Comparison of ENCODE assay signal across 8 cellular contexts in the genomic region with DNA sequence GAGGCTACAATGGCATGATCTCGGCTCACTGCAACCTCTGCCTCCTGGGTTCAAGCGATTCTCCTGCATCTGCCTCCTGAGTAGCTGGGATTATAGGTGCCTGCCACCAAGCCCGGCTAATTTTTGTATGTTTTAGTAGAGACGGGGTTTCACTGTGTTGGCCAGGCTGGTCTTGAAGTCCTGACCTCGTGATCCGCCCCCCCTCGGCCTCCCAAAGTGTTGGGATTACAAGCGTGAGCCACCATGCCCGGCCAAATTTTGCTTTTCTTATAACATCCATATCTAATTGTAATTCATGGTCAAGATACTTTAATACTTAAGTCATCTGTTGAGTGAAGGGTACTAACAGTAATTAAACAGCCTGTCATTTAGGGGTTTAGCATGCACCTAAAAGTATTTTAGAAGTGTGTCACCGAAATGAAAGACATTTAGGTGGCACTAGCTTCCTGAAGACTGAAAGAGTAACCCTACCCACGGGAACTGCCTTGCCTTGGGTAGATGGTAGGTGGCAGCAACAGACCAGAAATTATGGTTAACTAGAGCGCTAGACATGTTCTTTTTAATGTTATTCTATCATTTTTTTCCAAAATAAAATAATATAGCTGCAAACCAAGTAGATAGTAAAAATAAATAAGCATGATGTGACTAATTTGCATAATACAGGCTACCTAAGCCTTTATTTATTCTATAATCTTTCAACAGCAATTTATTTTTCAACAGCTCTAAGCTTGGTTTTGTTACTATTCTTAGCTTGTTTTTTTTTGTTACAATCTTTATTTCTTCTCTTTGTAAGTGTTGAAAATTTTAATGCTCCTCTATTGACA. TPM values are rescaled to one million over a fixed set of nuclear protein-coding genes. Genes with fewer than 3 reads are reported as not detected.
A peak's percentile ranks its signal among the peaks of the same experiment; 100 is the strongest.
DNase-seq lines count a peak whose midpoint lies in the region; ATAC-seq and TF ChIP-seq lines count a peak whose summit lies in the region.

No MANE protein-coding gene starts in this region.

- H3K4me1 Mint-ChIP-seq in nephron progenitor cell: peaks cover 32% of the 10 kb centered on the region

- H3K4me3 Mint-ChIP-seq in nephron progenitor cell: no peak overlapping the region

- no peak overlapping the region for H3K27ac Mint-ChIP-seq in nephron progenitor cell

- peak; percentile 60 for ATAC-seq in HG02973 (IDR thresholded peaks at IDR 0.05; ENCODE audit: unreplicated experiment)

- no peak overlapping the region for H3K27ac ChIP-seq in AG04450 (ENCODE audit: low read depth, low read length)

- no peak overlapping the region for H3K4me3 ChIP-seq in AG04450 (ENCODE audit: low read depth, low read length)

- H3K36me3 Mint-ChIP-seq in nephron progenitor cell (ENCODE audit: low read depth): no peaks in the 10 kb centered on the region

- TF ChIP-seq CTCF in AG04450 (IDR thresholded peaks at IDR 0.05; ENCODE audit: low read depth, low read length) (peak; percentile 81), GM12872 (IDR thresholded peaks at IDR 0.05; ENCODE audit: insufficient read depth, low read depth, low read length) (peak; percentile 64), nephron progenitor cell (IDR thresholded peaks at IDR 0.05) (peak; percentile 74)

- no peak for DNase-seq in AG04450 (ENCODE audit: low read depth, low spot score)
- peak; percentile 63 for DNase-seq in NCI-H526 treated with DMSO at 0.1 percent for 48 hours (lab: John Stamatoyannopoulos, UW)
- peak; percentile 41 for DNase-seq in activated CD8-positive, alpha-beta memory T cell treated with anti-CD3 and anti-CD28 coated beads, Interleukin-2, amount 50 U/mL, for 4 hours
- DNase-seq in fibroblast of gingiva (ENCODE audit: low read depth): peak; percentile 46
- peak; percentile 22 for DNase-seq in nephron progenitor cell
- no peak for DNase-seq in mesenteric fat pad (ENCODE audit: low spot score)

- H3K27me3 Mint-ChIP-seq in nephron progenitor cell (ENCODE audit: low read depth, poor library complexity): peaks cover 9% of the 10 kb centered on the region

- CTCF ChIA-PET in AG04450 (lab: Charles Lee): interaction anchor here (0.6 to 3.4 kb wide), 61 partner anchors 8 to 1118 kb away, joined by 3 to 113 read pairs (median 3); a partner anchor contains a TSS

- POLR2A ChIA-PET in AG04450 (lab: Yijun Ruan, JAX): interaction anchor here (1.4 kb wide), 1 partner anchor 9 kb away, joined by 7 read pairs; a partner anchor contains a TSS

- no peaks in the 10 kb centered on the region for H3K27me3 ChIP-seq in AG04450 (ENCODE audit: control insufficient read depth, insufficient read depth, low read length)

- H3K9me3 ChIP-seq in AG04450 (ENCODE audit: control insufficient read depth, insufficient read depth, low read length): no peaks in the 10 kb centered on the region

- no peaks in the 10 kb centered on the region for H3K9me3 Mint-ChIP-seq in nephron progenitor cell

RNA-seq across cellular contexts. Expression of a gene that starts 8.6 kb away (rescaled TPM):
- polyA plus RNA-seq in AG04450 (2011; rRNA removed): 6.3 and 8.1 TPM in 2 replicates
- 5.5 and 5.8 TPM in 2 replicates for polyA minus RNA-seq in AG04450 (2011; rRNA and poly(A)+ RNA removed)
- total RNA-seq in mesenteric fat pad: 23.4 TPM

Comparison
In these comparisons a context has a peak if more than half of its experiments do, and no peak if none do; other contexts are left out.
1. DNase-seq: peak in NCI-H526 treated with DMSO at 0.1 percent for 48 hours (single experiment), activated CD8-positive, alpha-beta memory T cell treated with anti-CD3 and anti-CD28 coated beads, Interleukin-2, amount 50 U/mL, for 4 hours (single experiment), fibroblast of gingiva (single experiment) and nephron progenitor cell (single experiment); none in AG04450 (single experiment) and mesenteric fat pad (single experiment).
2. Peak in every context shown above with its lines, with median percentiles within 50 percentile points of each other: CTCF ChIP-seq.